Comparison of ENCODE assay signal across 32 cellular contexts in genomic region chr2:17574406-17575073, GRCh38. TPM values are rescaled to one million over a fixed set of nuclear protein-coding genes. Genes with fewer than 3 reads are reported as not detected.
"Had no signal": no experiment of that assay in that cellular context is flagged by ENCODE, and none has a peak within 500 bp of the region (broad histone marks: within the 10 kb centered on the region; RNA-seq: fewer than 3 reads in every experiment).

No MANE protein-coding gene starts in this region.

- H3K4me1 ChIP-seq: ascending aorta, body of pancreas, breast epithelium had no signal

- H3K9me3 Mint-ChIP-seq: activated CD8-positive, alpha-beta T cell treated with anti-CD3 and anti-CD28 coated beads for 36 hours; activated naive CD4-positive, alpha-beta T cell treated with anti-CD3 and anti-CD28 coated beads, Interleukin-2, amount 50 U/mL, for 24 hours; activated naive CD8-positive, alpha-beta T cell treated with anti-CD3 and anti-CD28 coated beads, Interleukin-2, amount 10 ng/mL, durations not matched to agents 7 days and 5 days; activated T-cell treated with anti-CD3 and anti-CD28 coated beads, Interleukin-2, amount 50 U/mL, for 72 hours; activated T-helper 17 cell treated with anti-CD3 and anti-CD28 coated beads, Interleukin-2, amount 50 U/mL, for 72 hours had no signal

- H3K27me3 ChIP-seq: ascending aorta, body of pancreas, breast epithelium had no signal

- H3K4me3 Mint-ChIP-seq: activated CD8-positive, alpha-beta T cell treated with anti-CD3 and anti-CD28 coated beads for 36 hours; activated naive CD4-positive, alpha-beta T cell treated with anti-CD3 and anti-CD28 coated beads, Interleukin-2, amount 50 U/mL, for 24 hours; activated naive CD8-positive, alpha-beta T cell treated with anti-CD3 and anti-CD28 coated beads, Interleukin-2, amount 10 ng/mL, durations not matched to agents 7 days and 5 days; activated T-cell treated with anti-CD3 and anti-CD28 coated beads, Interleukin-2, amount 50 U/mL, for 72 hours; activated T-helper 17 cell treated with anti-CD3 and anti-CD28 coated beads, Interleukin-2, amount 50 U/mL, for 72 hours had no signal

- H3K27me3 Mint-ChIP-seq: activated T-helper 17 cell treated with anti-CD3 and anti-CD28 coated beads, Interleukin-2, amount 50 U/mL, for 72 hours had no signal

- H3K27ac Mint-ChIP-seq: activated CD8-positive, alpha-beta T cell treated with anti-CD3 and anti-CD28 coated beads for 36 hours; activated naive CD4-positive, alpha-beta T cell treated with anti-CD3 and anti-CD28 coated beads, Interleukin-2, amount 50 U/mL, for 24 hours; activated naive CD8-positive, alpha-beta T cell treated with anti-CD3 and anti-CD28 coated beads, Interleukin-2, amount 10 ng/mL, durations not matched to agents 7 days and 5 days; activated T-cell treated with anti-CD3 and anti-CD28 coated beads, Interleukin-2, amount 50 U/mL, for 72 hours; activated T-helper 17 cell treated with anti-CD3 and anti-CD28 coated beads, Interleukin-2, amount 50 U/mL, for 72 hours had no signal

- H3K4me1 Mint-ChIP-seq: activated naive CD4-positive, alpha-beta T cell treated with anti-CD3 and anti-CD28 coated beads, Interleukin-2, amount 50 U/mL, for 24 hours; activated T-helper 17 cell treated with anti-CD3 and anti-CD28 coated beads, Interleukin-2, amount 50 U/mL, for 72 hours had no signal

- H3K9me3 ChIP-seq: ascending aorta, body of pancreas, breast epithelium had no signal

- DNase-seq: activated CD4-positive, alpha-beta T cell treated with anti-CD3 and anti-CD28 coated beads for 1 hour; activated CD4-positive, alpha-beta T cell treated with anti-CD3 and anti-CD28 coated beads for 48 hours; activated CD4-positive, CD25-positive, alpha-beta regulatory T cell; activated CD8-positive, alpha-beta T cell treated with anti-CD3 and anti-CD28 coated beads for 36 hours; activated effector memory CD4-positive, alpha-beta T cell treated with anti-CD3 and anti-CD28 coated beads, Interleukin-2, amount 50 U/mL, for 16 hours; activated naive CD4-positive, alpha-beta T cell; activated naive CD8-positive, alpha-beta T cell treated with anti-CD3 and anti-CD28 coated beads, Interleukin-2, amount 10 ng/mL, durations not matched to agents 7 days and 5 days; activated T-cell treated with anti-CD3 and anti-CD28 coated beads, Interleukin-2, amount 50 U/mL, for 1 hour; activated T-cell treated with anti-CD3 and anti-CD28 coated beads, Interleukin-2, amount 50 U/mL, for 72 hours; amygdala; body of pancreas; NCI-H1092 treated with DMSO at 0.1 percent for 48 hours; NCI-H1436; NCI-H1694; NCI-H1930; NCI-H2081 treated with DMSO at 0.1 percent for 48 hours; NCI-H226; NCI-H510A treated with DMSO at 0.1 percent for 48 hours; NCI-H526 treated with DMSO at 0.1 percent for 48 hours; NCI-H774; NK-92 treated with Interleukin-12 subunit alpha and Interleukin-12 subunit beta, amount 100 ng/mL, for 24 hours; Right ventricle myocardium superior; SW 1271; T-helper 1 cell; T-helper 2 cell; T-helper 9 cell had no signal

- H3K36me3 Mint-ChIP-seq: activated naive CD4-positive, alpha-beta T cell treated with anti-CD3 and anti-CD28 coated beads, Interleukin-2, amount 50 U/mL, for 24 hours; activated naive CD8-positive, alpha-beta T cell treated with anti-CD3 and anti-CD28 coated beads, Interleukin-2, amount 10 ng/mL, durations not matched to agents 7 days and 5 days had no signal

- H3K4me3 ChIP-seq: ascending aorta, body of pancreas, breast epithelium had no signal

- H3K36me3 ChIP-seq: ascending aorta, breast epithelium had no signal

- ATAC-seq: activated CD8-positive, alpha-beta T cell treated with anti-CD3 and anti-CD28 coated beads for 36 hours; activated T-cell treated with anti-CD3 and anti-CD28 coated beads, Interleukin-2, amount 50 U/mL, for 72 hours; activated T-helper 17 cell treated with anti-CD3 and anti-CD28 coated beads, Interleukin-2, amount 50 U/mL, for 72 hours; body of pancreas had no signal

RNA-seq across cellular contexts. Expression of gene VSNL1, which starts 34.0 kb away (rescaled TPM):
- total RNA-seq: activated CD8-positive, alpha-beta memory T cell treated with anti-CD3 and anti-CD28 coated beads for 36 hours; activated CD8-positive, alpha-beta T cell treated with anti-CD3 and anti-CD28 coated beads for 36 hours; activated naive CD8-positive, alpha-beta T cell treated with anti-CD3 and anti-CD28 coated beads, Interleukin-2, amount 10 ng/mL, durations not matched to agents 7 days and 5 days; activated T-cell treated with anti-CD3 and anti-CD28 coated beads, Interleukin-2, amount 50 U/mL, for 72 hours; activated T-helper 17 cell treated with anti-CD3 and anti-CD28 coated beads, Interleukin-2, amount 50 U/mL, for 72 hours; ascending aorta; OCI-LY7 had no signal

RNA-seq across cellular contexts. Expression of gene RAD51AP2, which starts 56.3 kb away (rescaled TPM):
- total RNA-seq: activated CD8-positive, alpha-beta memory T cell treated with anti-CD3 and anti-CD28 coated beads for 36 hours; activated CD8-positive, alpha-beta T cell treated with anti-CD3 and anti-CD28 coated beads for 36 hours; activated naive CD8-positive, alpha-beta T cell treated with anti-CD3 and anti-CD28 coated beads, Interleukin-2, amount 10 ng/mL, durations not matched to agents 7 days and 5 days; activated T-cell treated with anti-CD3 and anti-CD28 coated beads, Interleukin-2, amount 50 U/mL, for 72 hours; activated T-helper 17 cell treated with anti-CD3 and anti-CD28 coated beads, Interleukin-2, amount 50 U/mL, for 72 hours; ascending aorta had no signal
